ENCODE assay signal across 2 cellular contexts in genomic region chr17:80180192-80180591, GRCh38.
TF ChIP-seq lines count a peak whose summit lies in the region.

No MANE protein-coding gene starts in this region.

TF ChIP-seq in HepG2, 621 proteins besides CTCF, POLR2A, EP300 and RAD21:
- TF ChIP-seq ZNF256 (CRISPR knock-in tag; conservative IDR thresholded peaks at IDR 0.05) (no peak), TAF15 (IDR thresholded peaks at IDR 0.05; ENCODE audit: low read depth, low read length, poor library complexity, severe bottlenecking) (no peak), SP5 (CRISPR knock-in tag; IDR thresholded peaks at IDR 0.05; ENCODE audit: borderline replicate concordance, low read depth) (no peak), KLF9 (CRISPR knock-in tag; IDR thresholded peaks at IDR 0.05; ENCODE audit: low read depth) (no peak), ZFP90 (CRISPR knock-in tag; IDR thresholded peaks at IDR 0.05; ENCODE audit: borderline replicate concordance) (no peak), ZNF121 (CRISPR knock-in tag; IDR thresholded peaks at IDR 0.05) (0 out of 2 replicates have a peak, but pooled peaks have one; percentile 19)
- TF ChIP-seq, protein P1, sequence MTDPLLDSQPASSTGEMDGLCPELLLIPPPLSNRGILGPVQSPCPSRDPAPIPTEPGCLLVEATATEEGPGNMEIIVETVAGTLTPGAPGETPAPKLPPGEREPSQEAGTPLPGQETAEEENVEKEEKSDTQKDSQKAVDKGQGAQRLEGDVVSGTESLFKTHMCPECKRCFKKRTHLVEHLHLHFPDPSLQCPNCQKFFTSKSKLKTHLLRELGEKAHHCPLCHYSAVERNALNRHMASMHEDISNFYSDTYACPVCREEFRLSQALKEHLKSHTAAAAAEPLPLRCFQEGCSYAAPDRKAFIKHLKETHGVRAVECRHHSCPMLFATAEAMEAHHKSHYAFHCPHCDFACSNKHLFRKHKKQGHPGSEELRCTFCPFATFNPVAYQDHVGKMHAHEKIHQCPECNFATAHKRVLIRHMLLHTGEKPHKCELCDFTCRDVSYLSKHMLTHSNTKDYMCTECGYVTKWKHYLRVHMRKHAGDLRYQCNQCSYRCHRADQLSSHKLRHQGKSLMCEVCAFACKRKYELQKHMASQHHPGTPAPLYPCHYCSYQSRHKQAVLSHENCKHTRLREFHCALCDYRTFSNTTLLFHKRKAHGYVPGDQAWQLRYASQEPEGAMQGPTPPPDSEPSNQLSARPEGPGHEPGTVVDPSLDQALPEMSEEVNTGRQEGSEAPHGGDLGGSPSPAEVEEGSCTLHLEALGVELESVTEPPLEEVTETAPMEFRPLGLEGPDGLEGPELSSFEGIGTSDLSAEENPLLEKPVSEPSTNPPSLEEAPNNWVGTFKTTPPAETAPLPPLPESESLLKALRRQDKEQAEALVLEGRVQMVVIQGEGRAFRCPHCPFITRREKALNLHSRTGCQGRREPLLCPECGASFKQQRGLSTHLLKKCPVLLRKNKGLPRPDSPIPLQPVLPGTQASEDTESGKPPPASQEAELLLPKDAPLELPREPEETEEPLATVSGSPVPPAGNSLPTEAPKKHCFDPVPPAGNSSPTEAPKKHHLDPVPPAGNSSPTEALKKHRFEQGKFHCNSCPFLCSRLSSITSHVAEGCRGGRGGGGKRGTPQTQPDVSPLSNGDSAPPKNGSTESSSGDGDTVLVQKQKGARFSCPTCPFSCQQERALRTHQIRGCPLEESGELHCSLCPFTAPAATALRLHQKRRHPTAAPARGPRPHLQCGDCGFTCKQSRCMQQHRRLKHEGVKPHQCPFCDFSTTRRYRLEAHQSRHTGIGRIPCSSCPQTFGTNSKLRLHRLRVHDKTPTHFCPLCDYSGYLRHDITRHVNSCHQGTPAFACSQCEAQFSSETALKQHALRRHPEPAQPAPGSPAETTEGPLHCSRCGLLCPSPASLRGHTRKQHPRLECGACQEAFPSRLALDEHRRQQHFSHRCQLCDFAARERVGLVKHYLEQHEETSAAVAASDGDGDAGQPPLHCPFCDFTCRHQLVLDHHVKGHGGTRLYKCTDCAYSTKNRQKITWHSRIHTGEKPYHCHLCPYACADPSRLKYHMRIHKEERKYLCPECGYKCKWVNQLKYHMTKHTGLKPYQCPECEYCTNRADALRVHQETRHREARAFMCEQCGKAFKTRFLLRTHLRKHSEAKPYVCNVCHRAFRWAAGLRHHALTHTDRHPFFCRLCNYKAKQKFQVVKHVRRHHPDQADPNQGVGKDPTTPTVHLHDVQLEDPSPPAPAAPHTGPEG (CRISPR knock-in tag; IDR thresholded peaks at IDR 0.05): no peak

TF ChIP-seq in H1, 55 proteins besides CTCF, POLR2A, EP300 and RAD21:
- TF ChIP-seq KDM5A (IDR thresholded peaks at IDR 0.05; ENCODE audit: low read length) (no peak), NANOG (IDR thresholded peaks at IDR 0.05; ENCODE audit: insufficient read depth, low read depth, low read length, poor library complexity, severe bottlenecking) (no peak), POU5F1 (IDR thresholded peaks at IDR 0.05; ENCODE audit: low read depth, low read length) (no peak), RXRA (IDR thresholded peaks at IDR 0.05; ENCODE audit: insufficient read depth, low read depth, low read length) (no peak), ZNF274 (IDR thresholded peaks at IDR 0.05; ENCODE audit: borderline replicate concordance, extremely low read depth, low read length) (no peak), KDM1A (IDR thresholded peaks at IDR 0.05; ENCODE audit: borderline replicate concordance, low read length) (no peak), KDM4A (IDR thresholded peaks at IDR 0.05; ENCODE audit: low read depth, low read length, severe bottlenecking) (no peak), CEBPB (IDR thresholded peaks at IDR 0.05; ENCODE audit: low read depth, low read length) (no peak), SUZ12 (IDR thresholded peaks at IDR 0.05; ENCODE audit: low read length) (no peak)
- TF ChIP-seq, protein P2, sequence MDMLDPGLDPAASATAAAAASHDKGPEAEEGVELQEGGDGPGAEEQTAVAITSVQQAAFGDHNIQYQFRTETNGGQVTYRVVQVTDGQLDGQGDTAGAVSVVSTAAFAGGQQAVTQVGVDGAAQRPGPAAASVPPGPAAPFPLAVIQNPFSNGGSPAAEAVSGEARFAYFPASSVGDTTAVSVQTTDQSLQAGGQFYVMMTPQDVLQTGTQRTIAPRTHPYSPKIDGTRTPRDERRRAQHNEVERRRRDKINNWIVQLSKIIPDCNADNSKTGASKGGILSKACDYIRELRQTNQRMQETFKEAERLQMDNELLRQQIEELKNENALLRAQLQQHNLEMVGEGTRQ (IDR thresholded peaks at IDR 0.05; ENCODE audit: low read length): no peak
